22 cellular contexts compared by ENCODE assay signal in genomic region chr1:229941160-229941559, GRCh38.
DNase-seq lines count a peak whose midpoint lies in the region; ATAC-seq and TF ChIP-seq lines count a peak whose summit lies in the region.
"Had no signal": no experiment of that assay in that cellular context is flagged by ENCODE, and none has a peak within 500 bp of the region (broad histone marks: within the 10 kb centered on the region; RNA-seq: fewer than 3 reads in every experiment).

No MANE protein-coding gene starts in this region.

- no peaks in the 10 kb centered on the region for H3K9me3 Mint-ChIP-seq in activated naive CD4-positive, alpha-beta T cell treated with anti-CD3 and anti-CD28 coated beads, Interleukin-2, amount 10 ng/mL, durations not matched to agents 7 days and 5 days
- no peaks in the 10 kb centered on the region for H3K9me3 Mint-ChIP-seq in activated naive CD4-positive, alpha-beta T cell treated with anti-CD3 and anti-CD28 coated beads, Interleukin-2, amount 50 U/mL, for 72 hours
- H3K9me3 Mint-ChIP-seq in mesothelial cell of epicardium: peaks cover 3% of the 10 kb centered on the region
- no peaks in the 10 kb centered on the region for H3K9me3 Mint-ChIP-seq in stimulated activated naive CD8-positive, alpha-beta T cell treated with anti-CD3 and anti-CD28 coated beads, Interleukin-15, amount 100 ng/mL, for 72 hours
- H3K9me3 Mint-ChIP-seq: CD4-positive, alpha-beta T cell had no signal

- no peak overlapping the region for H3K4me3 Mint-ChIP-seq in activated naive CD4-positive, alpha-beta T cell treated with anti-CD3 and anti-CD28 coated beads, Interleukin-2, amount 10 ng/mL, durations not matched to agents 7 days and 5 days
- H3K4me3 Mint-ChIP-seq in mesothelial cell of epicardium: no peak overlapping the region
- H3K4me3 Mint-ChIP-seq in stimulated activated naive CD8-positive, alpha-beta T cell treated with anti-CD3 and anti-CD28 coated beads, Interleukin-15, amount 100 ng/mL, for 72 hours: no peak overlapping the region
- H3K4me3 Mint-ChIP-seq: CD4-positive, alpha-beta T cell had no signal

- no peak for ATAC-seq in activated naive CD4-positive, alpha-beta T cell treated with anti-CD3 and anti-CD28 coated beads, Interleukin-2, amount 50 U/mL, for 72 hours
- peak; percentile 48 for ATAC-seq in body of pancreas
- no peak for ATAC-seq in stimulated activated naive CD8-positive, alpha-beta T cell treated with anti-CD3 and anti-CD28 coated beads, Interleukin-15, amount 100 ng/mL, for 72 hours
- no peak for ATAC-seq in HG03571 (IDR thresholded peaks at IDR 0.05; ENCODE audit: unreplicated experiment)
- ATAC-seq: HepG2, Panc1 had no signal

- H3K27ac ChIP-seq in body of pancreas: peak overlapping the region; percentile 71 to 89 (median 85)
- H3K27ac ChIP-seq: BLaER1 treated with 17β-estradiol and CSF1 and Interleukin-3, amounts not matched to agents 10 nM and 100 nM; RWPE1 had no signal

- DNase-seq in activated naive CD4-positive, alpha-beta T cell treated with anti-CD3 and anti-CD28 coated beads, Interleukin-2, amount 10 ng/mL, durations not matched to agents 7 days and 5 days: no peak
- DNase-seq in activated naive CD4-positive, alpha-beta T cell treated with anti-CD3 and anti-CD28 coated beads, Interleukin-2, amount 50 U/mL, for 72 hours (ENCODE audit: low spot score in 2 of 2): no peak
- DNase-seq in body of pancreas (peak; percentile 20 to 71 (median 40)), mesothelial cell of epicardium (ENCODE audit: low spot score in 2 of 2, unreplicated experiment in 2 of 2) (no peak), foreskin melanocyte (no peak), germinal center (ENCODE audit: low spot score) (no peak)
- no peak for DNase-seq in stimulated activated naive CD8-positive, alpha-beta T cell treated with anti-CD3 and anti-CD28 coated beads, Interleukin-15, amount 100 ng/mL, for 72 hours
- DNase-seq: AML-193; CD4-positive, alpha-beta T cell; Kasumi-1; NCI-H1436; NCI-H187 treated with DMSO at 0.1 percent for 48 hours; NCI-H2171 treated with DMSO at 0.1 percent for 48 hours; NCI-H524; SHP77; SK-N-SH; SW 1271 had no signal

- no peak overlapping the region for H3K4me3 ChIP-seq in body of pancreas
- H3K4me3 ChIP-seq: BLaER1 treated with 17β-estradiol and CSF1 and Interleukin-3, amounts not matched to agents 10 nM and 100 nM had no signal

- TF ChIP-seq POLR2A in body of pancreas (IDR thresholded peaks at IDR 0.05): peak in 2 of 3 donors; percentile 35 to 69

- H3K4me1 ChIP-seq in body of pancreas: peaks cover 53% of the 10 kb centered on the region
- H3K4me1 ChIP-seq: BLaER1 treated with 17β-estradiol and CSF1 and Interleukin-3, amounts not matched to agents 10 nM and 100 nM had no signal

- intact Hi-C loops in body of pancreas (cut with DNase I): no loop called here

- WGBS in body of pancreas, 2 donors: 33 to 37% methylated on average over 8 of the region's 8 CpGs

- H3K27me3 ChIP-seq in body of pancreas: no peaks in the 10 kb centered on the region
- H3K27me3 ChIP-seq: BLaER1 treated with 17β-estradiol and CSF1 and Interleukin-3, amounts not matched to agents 10 nM and 100 nM had no signal

- CTCF ChIA-PET in activated naive CD4-positive, alpha-beta T cell treated with anti-CD3 and anti-CD28 coated beads, Interleukin-2, amount 10 ng/mL, durations not matched to agents 7 days and 5 days (lab: Charles Lee): no interaction called here

- TF ChIP-seq CTCF in body of pancreas (IDR thresholded peaks at IDR 0.05) (no peak), mesothelial cell of epicardium (IDR thresholded peaks at IDR 0.05; ENCODE audit: unreplicated experiment) (no peak)

- H3K27ac Mint-ChIP-seq in activated naive CD4-positive, alpha-beta T cell treated with anti-CD3 and anti-CD28 coated beads, Interleukin-2, amount 10 ng/mL, durations not matched to agents 7 days and 5 days: peak overlapping the region; percentile 7
- H3K27ac Mint-ChIP-seq in activated naive CD4-positive, alpha-beta T cell treated with anti-CD3 and anti-CD28 coated beads, Interleukin-2, amount 50 U/mL, for 72 hours: no peak overlapping the region
- peak overlapping the region; percentile 89 for H3K27ac Mint-ChIP-seq in mesothelial cell of epicardium
- H3K27ac Mint-ChIP-seq in stimulated activated naive CD8-positive, alpha-beta T cell treated with anti-CD3 and anti-CD28 coated beads, Interleukin-15, amount 100 ng/mL, for 72 hours: no peak overlapping the region
- H3K27ac Mint-ChIP-seq: CD4-positive, alpha-beta T cell had no signal

- H3K36me3 Mint-ChIP-seq in activated naive CD4-positive, alpha-beta T cell treated with anti-CD3 and anti-CD28 coated beads, Interleukin-2, amount 10 ng/mL, durations not matched to agents 7 days and 5 days: no peaks in the 10 kb centered on the region
- no peaks in the 10 kb centered on the region for H3K36me3 Mint-ChIP-seq in activated naive CD4-positive, alpha-beta T cell treated with anti-CD3 and anti-CD28 coated beads, Interleukin-2, amount 50 U/mL, for 72 hours
- H3K36me3 Mint-ChIP-seq in mesothelial cell of epicardium: no peaks in the 10 kb centered on the region

- H3K4me1 Mint-ChIP-seq in activated naive CD4-positive, alpha-beta T cell treated with anti-CD3 and anti-CD28 coated beads, Interleukin-2, amount 10 ng/mL, durations not matched to agents 7 days and 5 days: no peaks in the 10 kb centered on the region
- H3K4me1 Mint-ChIP-seq in mesothelial cell of epicardium: peaks cover 21% of the 10 kb centered on the region
- H3K4me1 Mint-ChIP-seq in stimulated activated naive CD8-positive, alpha-beta T cell treated with anti-CD3 and anti-CD28 coated beads, Interleukin-15, amount 100 ng/mL, for 72 hours: no peaks in the 10 kb centered on the region

- peaks cover 19% of the 10 kb centered on the region for H3K27me3 Mint-ChIP-seq in activated naive CD4-positive, alpha-beta T cell treated with anti-CD3 and anti-CD28 coated beads, Interleukin-2, amount 10 ng/mL, durations not matched to agents 7 days and 5 days
- peaks cover 15% of the 10 kb centered on the region for H3K27me3 Mint-ChIP-seq in mesothelial cell of epicardium (ENCODE audit: low read depth)
- H3K27me3 Mint-ChIP-seq in stimulated activated naive CD8-positive, alpha-beta T cell treated with anti-CD3 and anti-CD28 coated beads, Interleukin-15, amount 100 ng/mL, for 72 hours: peaks cover 8% of the 10 kb centered on the region
- H3K27me3 Mint-ChIP-seq: CD4-positive, alpha-beta T cell had no signal

- H3K36me3 ChIP-seq in body of pancreas (replicated peaks in 1 of 2; ENCODE audit: insufficient read depth in 1 of 2, low read depth in 2 of 2): no peaks in the 10 kb centered on the region
- H3K36me3 ChIP-seq: BLaER1 treated with 17β-estradiol and CSF1 and Interleukin-3, amounts not matched to agents 10 nM and 100 nM had no signal

- H3K9me3 ChIP-seq in body of pancreas: no peaks in the 10 kb centered on the region
- H3K9me3 ChIP-seq: SK-N-SH had no signal

Comparison
In these comparisons a context has a peak if more than half of its experiments do, and no peak if none do; other contexts are left out.
1. H3K27ac Mint-ChIP-seq: peak in activated naive CD4-positive, alpha-beta T cell treated with anti-CD3 and anti-CD28 coated beads, Interleukin-2, amount 10 ng/mL, durations not matched to agents 7 days and 5 days (single experiment) and mesothelial cell of epicardium (single experiment); none in activated naive CD4-positive, alpha-beta T cell treated with anti-CD3 and anti-CD28 coated beads, Interleukin-2, amount 50 U/mL, for 72 hours (0 of 2) and stimulated activated naive CD8-positive, alpha-beta T cell treated with anti-CD3 and anti-CD28 coated beads, Interleukin-15, amount 100 ng/mL, for 72 hours (0 of 2).
2. DNase-seq: peak in body of pancreas (4 of 4); none in activated naive CD4-positive, alpha-beta T cell treated with anti-CD3 and anti-CD28 coated beads, Interleukin-2, amount 10 ng/mL, durations not matched to agents 7 days and 5 days (single experiment), activated naive CD4-positive, alpha-beta T cell treated with anti-CD3 and anti-CD28 coated beads, Interleukin-2, amount 50 U/mL, for 72 hours (0 of 2), mesothelial cell of epicardium (0 of 2), foreskin melanocyte (single experiment), germinal center (single experiment) and stimulated activated naive CD8-positive, alpha-beta T cell treated with anti-CD3 and anti-CD28 coated beads, Interleukin-15, amount 100 ng/mL, for 72 hours (0 of 2).